29 cellular contexts compared by ENCODE assay signal in the genomic region with DNA sequence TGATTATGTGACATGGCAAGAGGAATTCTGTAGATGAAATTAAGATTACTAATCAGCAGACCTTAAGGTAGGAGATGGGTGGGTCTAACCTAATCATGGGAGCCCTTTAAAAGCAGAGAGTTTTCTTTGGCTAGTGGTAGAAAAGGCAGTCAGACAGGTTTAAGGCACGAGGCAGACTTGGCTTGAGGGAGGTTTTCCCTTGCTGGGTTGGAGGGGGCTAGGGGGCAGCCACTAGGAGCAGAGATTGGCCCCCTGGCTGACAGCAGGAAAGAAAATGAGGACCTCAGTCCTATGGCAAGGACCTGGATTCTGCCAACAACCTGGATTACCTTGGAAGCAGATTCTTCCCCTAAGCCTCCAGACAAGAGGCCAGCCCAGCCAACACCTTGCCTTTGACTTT. TPM values are rescaled to one million over a fixed set of nuclear protein-coding genes. Genes with fewer than 3 reads are reported as not detected.
"Had no signal": no experiment of that assay in that cellular context is flagged by ENCODE, and none has a peak within 500 bp of the region (broad histone marks: within the 10 kb centered on the region; RNA-seq: fewer than 3 reads in every experiment).

No MANE protein-coding gene starts in this region.

- H3K4me2 ChIP-seq: neural progenitor cell had no signal

- H3K9me3 Mint-ChIP-seq: activated CD4-positive, alpha-beta T cell treated with anti-CD3 and anti-CD28 coated beads, Interleukin-2, amount 10 ng/mL, durations not matched to agents 7 days and 5 days; activated naive CD4-positive, alpha-beta T cell treated with anti-CD3 and anti-CD28 coated beads for 36 hours; activated naive CD8-positive, alpha-beta T cell treated with anti-CD3 and anti-CD28 coated beads, Interleukin-2, amount 50 U/mL, for 24 hours; activated T-cell treated with anti-CD3 and anti-CD28 coated beads, Interleukin-2, amount 50 U/mL, for 24 hours; activated T-helper 2 cell treated with anti-CD3 and anti-CD28 coated beads, Interferon-gamma antibody, Interleukin-2, Interleukin-4, amounts not matched to agents 10 μg/mL and 5 μg/mL and 100 μg/mL, durations not matched to agents 14 hours and 24 hours and 36 hours; central memory CD8-positive, alpha-beta T cell; naive thymus-derived CD4-positive, alpha-beta T cell; neural progenitor cell; stimulated activated naive CD8-positive, alpha-beta T cell treated with anti-CD3 and anti-CD28 coated beads, Interleukin-15, Interleukin-2, amounts not matched to agents 100 ng/mL and 50 ng/mL, for 24 hours had no signal

- H3K27ac ChIP-seq: colonic mucosa, esophagus muscularis mucosa, gastroesophageal sphincter, heart left ventricle, neural progenitor cell, right lobe of liver, transverse colon, vagina had no signal

- H3K9me3 ChIP-seq: colonic mucosa, esophagus muscularis mucosa, gastroesophageal sphincter, heart left ventricle, right lobe of liver, transverse colon, vagina had no signal

- H3K4me1 Mint-ChIP-seq: activated naive CD8-positive, alpha-beta T cell treated with anti-CD3 and anti-CD28 coated beads, Interleukin-2, amount 50 U/mL, for 24 hours; central memory CD8-positive, alpha-beta T cell; naive thymus-derived CD4-positive, alpha-beta T cell had no signal

- DNase-seq: activated CD4-positive, alpha-beta T cell treated with anti-CD3 and anti-CD28 coated beads, Interleukin-2, amount 10 ng/mL, durations not matched to agents 7 days and 5 days; activated CD8-positive, alpha-beta T cell treated with anti-CD3 and anti-CD28 coated beads, Interleukin-2, amount 10 ng/mL, durations not matched to agents 7 days and 5 days; activated naive CD4-positive, alpha-beta T cell treated with anti-CD3 and anti-CD28 coated beads for 36 hours; activated naive CD8-positive, alpha-beta T cell treated with anti-CD3 and anti-CD28 coated beads, Interleukin-2, amount 50 U/mL, for 24 hours; activated T-cell treated with anti-CD3 and anti-CD28 coated beads, Interleukin-2, amount 50 U/mL, for 24 hours; anterior cingulate cortex; colonic mucosa; effector CD4-positive, alpha-beta T cell; heart left ventricle; mesenchymal stem cell; naive thymus-derived CD4-positive, alpha-beta T cell; small intestine; stimulated activated CD4-positive, alpha-beta T cell treated with anti-CD3 and anti-CD28 coated beads, Interleukin-15, amount 100 ng/mL, for 24 hours; stimulated activated CD4-positive, alpha-beta T cell treated with anti-CD3 and anti-CD28 coated beads, Interleukin-2, amount 100 ng/mL, for 48 hours; transverse colon had no signal

- H3K4me1 ChIP-seq: colonic mucosa, neural progenitor cell, vagina had no signal

- H2AFZ ChIP-seq: neural progenitor cell had no signal

- H3K4me3 ChIP-seq: colonic mucosa, esophagus muscularis mucosa, gastroesophageal sphincter, heart left ventricle, neural progenitor cell, right lobe of liver, transverse colon, vagina had no signal

- ATAC-seq: activated CD4-positive, CD25-positive, alpha-beta regulatory T cell treated with anti-CD3 and anti-CD28 coated beads, Interleukin-2, amount 50 U/mL, for 24 hours; activated CD8-positive, alpha-beta T cell treated with anti-CD3 and anti-CD28 coated beads, Interleukin-2, amount 10 ng/mL, durations not matched to agents 7 days and 5 days; activated naive CD8-positive, alpha-beta T cell treated with anti-CD3 and anti-CD28 coated beads, Interleukin-2, amount 50 U/mL, for 24 hours; gastroesophageal sphincter; heart left ventricle; naive thymus-derived CD4-positive, alpha-beta T cell; right lobe of liver had no signal

- H3K27me3 ChIP-seq: right lobe of liver, vagina had no signal

- FAIRE-seq: endothelial cell of umbilical vein, small intestine had no signal

- H3K27ac Mint-ChIP-seq: activated CD4-positive, alpha-beta T cell treated with anti-CD3 and anti-CD28 coated beads, Interleukin-2, amount 10 ng/mL, durations not matched to agents 7 days and 5 days; activated CD8-positive, alpha-beta T cell treated with anti-CD3 and anti-CD28 coated beads, Interleukin-2, amount 10 ng/mL, durations not matched to agents 7 days and 5 days; activated naive CD4-positive, alpha-beta T cell treated with anti-CD3 and anti-CD28 coated beads for 36 hours; activated naive CD8-positive, alpha-beta T cell treated with anti-CD3 and anti-CD28 coated beads, Interleukin-2, amount 50 U/mL, for 24 hours; activated T-cell treated with anti-CD3 and anti-CD28 coated beads, Interleukin-2, amount 50 U/mL, for 24 hours; activated T-helper 2 cell treated with anti-CD3 and anti-CD28 coated beads, Interferon-gamma antibody, Interleukin-2, Interleukin-4, amounts not matched to agents 10 μg/mL and 5 μg/mL and 100 μg/mL, durations not matched to agents 14 hours and 24 hours and 36 hours; naive thymus-derived CD4-positive, alpha-beta T cell; neural progenitor cell; stimulated activated naive CD8-positive, alpha-beta T cell treated with anti-CD3 and anti-CD28 coated beads, Interleukin-15, Interleukin-2, amounts not matched to agents 100 ng/mL and 50 ng/mL, for 24 hours had no signal

- H3K9ac ChIP-seq: neural progenitor cell had no signal

- H3K36me3 ChIP-seq: colonic mucosa, esophagus muscularis mucosa, gastroesophageal sphincter, heart left ventricle, neural progenitor cell, right lobe of liver, transverse colon, vagina had no signal

- H3K4me3 Mint-ChIP-seq: activated CD4-positive, alpha-beta T cell treated with anti-CD3 and anti-CD28 coated beads, Interleukin-2, amount 10 ng/mL, durations not matched to agents 7 days and 5 days; activated CD8-positive, alpha-beta T cell treated with anti-CD3 and anti-CD28 coated beads, Interleukin-2, amount 10 ng/mL, durations not matched to agents 7 days and 5 days; activated naive CD4-positive, alpha-beta T cell treated with anti-CD3 and anti-CD28 coated beads for 36 hours; activated naive CD8-positive, alpha-beta T cell treated with anti-CD3 and anti-CD28 coated beads, Interleukin-2, amount 50 U/mL, for 24 hours; activated T-cell treated with anti-CD3 and anti-CD28 coated beads, Interleukin-2, amount 50 U/mL, for 24 hours; central memory CD8-positive, alpha-beta T cell; naive thymus-derived CD4-positive, alpha-beta T cell; neural progenitor cell; stimulated activated naive CD8-positive, alpha-beta T cell treated with anti-CD3 and anti-CD28 coated beads, Interleukin-15, Interleukin-2, amounts not matched to agents 100 ng/mL and 50 ng/mL, for 24 hours had no signal

- H3K36me3 Mint-ChIP-seq: naive thymus-derived CD4-positive, alpha-beta T cell; neural progenitor cell had no signal

RNA-seq across cellular contexts. Expression of a gene that starts 4.7 kb away (rescaled TPM):
- total RNA-seq: activated CD4-positive, alpha-beta T cell treated with anti-CD3 and anti-CD28 coated beads, Interleukin-2, amount 10 ng/mL, durations not matched to agents 7 days and 5 days; activated CD8-positive, alpha-beta T cell treated with anti-CD3 and anti-CD28 coated beads, Interleukin-2, amount 10 ng/mL, durations not matched to agents 7 days and 5 days; activated naive CD4-positive, alpha-beta T cell treated with anti-CD3 and anti-CD28 coated beads for 36 hours; endothelial cell of umbilical vein; naive thymus-derived CD4-positive, alpha-beta T cell; osteocyte; pulmonary artery endothelial cell had no signal
- polyA plus RNA-seq: endothelial cell of umbilical vein; heart left ventricle; naive thymus-derived CD4-positive, alpha-beta T cell had no signal

RNA-seq across cellular contexts. Expression of a gene that starts 23.0 kb away (rescaled TPM):
- total RNA-seq: activated naive CD4-positive, alpha-beta T cell treated with anti-CD3 and anti-CD28 coated beads for 36 hours; activated T-helper 2 cell treated with anti-CD3 and anti-CD28 coated beads, Interferon-gamma antibody, Interleukin-2, Interleukin-4, amounts not matched to agents 10 μg/mL and 5 μg/mL and 100 μg/mL, durations not matched to agents 14 hours and 24 hours and 36 hours; colonic mucosa; endothelial cell of umbilical vein; esophagus muscularis mucosa; gastroesophageal sphincter; heart left ventricle; lower leg skin; mucosa of gallbladder; osteocyte; pulmonary artery endothelial cell; right lobe of liver; transverse colon; vagina had no signal
- polyA plus RNA-seq: endothelial cell of umbilical vein; heart left ventricle; naive thymus-derived CD4-positive, alpha-beta T cell had no signal
